Comparison of ENCODE assay signal across 8 cellular contexts in the genomic region with DNA sequence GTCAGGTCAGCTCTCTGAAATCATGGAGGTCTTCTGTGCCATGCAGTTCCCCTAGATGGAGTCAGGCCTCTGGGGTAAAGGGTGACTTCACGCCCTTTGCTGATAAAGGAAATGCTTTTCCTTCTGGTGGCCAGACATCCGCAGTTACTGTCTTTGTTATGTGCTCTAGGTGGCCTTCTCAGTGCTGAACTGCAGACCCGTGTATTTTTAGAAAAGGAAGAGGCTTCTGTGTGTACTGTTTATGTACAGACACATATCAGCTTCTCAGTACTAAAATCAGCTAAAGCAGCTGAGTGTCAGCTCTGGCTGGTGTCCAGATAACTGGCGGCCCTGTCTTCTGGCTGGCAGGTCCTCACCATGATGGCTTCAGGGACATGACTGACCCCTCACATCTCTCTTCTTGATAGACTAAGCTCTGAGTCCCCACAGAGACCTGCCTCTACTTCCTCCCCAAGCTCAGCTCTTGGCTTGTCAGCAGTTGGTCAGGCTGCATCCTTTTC.
DNase-seq lines count a peak whose midpoint lies in the region; ATAC-seq, FAIRE-seq and TF ChIP-seq lines count a peak whose summit lies in the region.

No MANE protein-coding gene starts in this region.

- H3K4me1 ChIP-seq in GM12878 (ENCODE audit: control insufficient read depth, insufficient read depth, low read length) (peaks cover 18% of the 10 kb centered on the region), osteoblast (ENCODE audit: insufficient read depth, low read length) (peaks cover 13% of the 10 kb centered on the region)

- H3K27ac Mint-ChIP-seq in natural killer cell treated with Interleukin-12 subunit alpha and Interleukin-12 subunit beta and Interleukin-15 and Interleukin-18, amount 100 ng/mL, for 72 hours: peak overlapping the region; percentile 56 to 61

- H3K27me3 ChIP-seq in GM12878 (replicated peaks in 1 of 2; ENCODE audit: control insufficient read depth in 2 of 2, insufficient read depth in 2 of 2, low read length in 1 of 2) (no peaks in the 10 kb centered on the region), osteoblast (ENCODE audit: insufficient read depth, low read length) (no peaks in the 10 kb centered on the region)

- FAIRE-seq in GM12878 (lab: Jason Lieb, UNC): peak; percentile 18

- no peak for TF ChIP-seq POLR2A in GM12878 (IDR thresholded peaks at IDR 0.05; ENCODE audit: low read depth, low read length)

- H3K27ac ChIP-seq in GM12878 (ENCODE audit: control insufficient read depth, insufficient read depth) (peak overlapping the region; percentile 53; the same call in 1 of the 2 replicates), osteoblast (ENCODE audit: low read depth, low read length) (no peak overlapping the region)

- peak overlapping the region; percentile 61 for H3K4me3 Mint-ChIP-seq in natural killer cell treated with Interleukin-12 subunit alpha and Interleukin-12 subunit beta and Interleukin-15 and Interleukin-18, amount 100 ng/mL, for 72 hours

- H3K4me3 ChIP-seq in GM12878 (no peak overlapping the region), osteoblast (ENCODE audit: insufficient read depth, low read length) (no peak overlapping the region)

- H3K79me2 ChIP-seq in GM12878 (ENCODE audit: control insufficient read depth, insufficient read depth, low read length): no peaks in the 10 kb centered on the region
- H3K79me2 ChIP-seq in osteoblast (ENCODE audit: insufficient read depth, low read length): no peaks in the 10 kb centered on the region

- H3K4me1 Mint-ChIP-seq in natural killer cell treated with Interleukin-12 subunit alpha and Interleukin-12 subunit beta and Interleukin-15 and Interleukin-18, amount 100 ng/mL, for 72 hours (ENCODE audit: low read depth in 2 of 2): peaks cover 72 to 78% of the 10 kb centered on the region in 2 donors

- TF ChIP-seq CTCF in GM12878 (IDR thresholded peaks at IDR 0.05 in 2 of 3, conservative IDR thresholded peaks at IDR 0.05 in 1 of 3; ENCODE audit: control insufficient read depth in 2 of 3, extremely low read depth in 1 of 3, insufficient read depth in 1 of 3, low read depth in 3 of 3, low read length in 3 of 3) (no peak), osteoblast (IDR thresholded peaks at IDR 0.05; ENCODE audit: extremely low read depth, low read depth, low read length) (no peak)

- POLR2A ChIA-PET in GM12878 (lab: Charles Lee): no interaction called here

- peak overlapping the region; percentile 85 for H2AFZ ChIP-seq in GM12878 (ENCODE audit: control insufficient read depth, low read depth, low read length)
- H2AFZ ChIP-seq in osteoblast (ENCODE audit: low read length): no peak overlapping the region

- H3K9me3 Mint-ChIP-seq in natural killer cell treated with Interleukin-12 subunit alpha and Interleukin-12 subunit beta and Interleukin-15 and Interleukin-18, amount 100 ng/mL, for 72 hours: no peaks in the 10 kb centered on the region

- WGBS in GM12878 (ENCODE audit: insufficient coverage, insufficient replicate concordance, low lambda C conversion rate, missing lambda C conversion rate): 0% methylated on average over 4 of the region's 4 CpGs

- DNase-seq in GM12878 (ENCODE audit: low read depth, low spot score) (peak; percentile 31), HUDEP-2 (lab: John Stamatoyannopoulos, UW; ENCODE audit: unreplicated experiment in 76 of 76) (no peak), NCI-H146 (lab: John Stamatoyannopoulos, UW) (no peak), osteoblast (ENCODE audit: insufficient read length, low spot score, missing footprints) (no peak)
- no peak for DNase-seq in natural killer cell treated with Interleukin-12 subunit alpha and Interleukin-12 subunit beta and Interleukin-15 and Interleukin-18, amount 100 ng/mL, for 72 hours (ENCODE audit: low spot score)

- peak overlapping the region; percentile 27; the same call in 1 of the 2 replicates for H3K9ac ChIP-seq in GM12878 (ENCODE audit: control insufficient read depth, insufficient read depth, low read length)

- SMC1A ChIA-PET in GM12878 (lab: Charles Lee; ENCODE audit: uncharacterized antibody, unreplicated experiment): interaction anchor here (0.7 to 1.4 kb wide), 2 partner anchors 12 to 22 kb away, joined by 3 to 7 read pairs; no protein-coding TSS in a partner anchor

- H4K20me1 ChIP-seq in GM12878 (ENCODE audit: control insufficient read depth, insufficient read depth) (no peaks in the 10 kb centered on the region), osteoblast (ENCODE audit: insufficient read depth, low read length) (no peaks in the 10 kb centered on the region)

- in situ Hi-C loops in GM12878 (cut with MboI): no loop called here

- H3K36me3 Mint-ChIP-seq in natural killer cell treated with Interleukin-12 subunit alpha and Interleukin-12 subunit beta and Interleukin-15 and Interleukin-18, amount 100 ng/mL, for 72 hours: no peaks in the 10 kb centered on the region

- no TSS peak for BruUV-seq in GM12878 (replicated peaks; lab: Mats Ljungman, UMichigan)

- no peak for TF ChIP-seq RAD21 in GM12878 (IDR thresholded peaks at IDR 0.05; ENCODE audit: insufficient read depth, low read depth, low read length)

- H3K4me2 ChIP-seq in GM12878 (ENCODE audit: control insufficient read depth, insufficient read depth) (peak overlapping the region; percentile 60), osteoblast (ENCODE audit: insufficient read depth, low read length) (no peak overlapping the region)

- no peak for TF ChIP-seq EP300 in GM12878 (IDR thresholded peaks at IDR 0.05; ENCODE audit: borderline replicate concordance in 1 of 2, control insufficient read depth in 1 of 2, low read depth in 2 of 2, low read length in 2 of 2)

- intact Hi-C loops in GM12878 (cut with micrococcal nuclease; ENCODE audit: unreplicated experiment): no loop called here

- CTCF ChIA-PET in GM12878 (lab: Yijun Ruan, JAX): interaction anchor here (1.2 to 1.8 kb wide), 4 partner anchors 22 to 129 kb away, joined by 3 to 8 read pairs (median 6); no protein-coding TSS in a partner anchor

- RAD21 ChIA-PET in GM12878 (lab: Charles Lee; ENCODE audit: unreplicated experiment): interaction anchor here (1.3 to 1.5 kb wide), 3 partner anchors 21 to 97 kb away, joined by 3 to 4 read pairs (median 4); no protein-coding TSS in a partner anchor

- ATAC-seq in GM19455 (IDR thresholded peaks at IDR 0.05; ENCODE audit: unreplicated experiment) (peak; percentile 57), HG03432 (IDR thresholded peaks at IDR 0.05; ENCODE audit: unreplicated experiment) (peak; percentile 54), GM12878 (peak; percentile 62), HG03571 (IDR thresholded peaks at IDR 0.05; ENCODE audit: unreplicated experiment) (no peak)
- ATAC-seq in natural killer cell treated with Interleukin-12 subunit alpha and Interleukin-12 subunit beta and Interleukin-15 and Interleukin-18, amount 100 ng/mL, for 72 hours: peak; percentile 63 to 69

- H3K9me3 ChIP-seq in GM12878 (replicated peaks; ENCODE audit: control insufficient read depth, insufficient read depth, low read length): no peaks in the 10 kb centered on the region
- no peaks in the 10 kb centered on the region for H3K9me3 ChIP-seq in osteoblast (ENCODE audit: low read depth, low read length)

- H3K27me3 Mint-ChIP-seq in natural killer cell treated with Interleukin-12 subunit alpha and Interleukin-12 subunit beta and Interleukin-15 and Interleukin-18, amount 100 ng/mL, for 72 hours: no peaks in the 10 kb centered on the region

- H3K36me3 ChIP-seq in GM12878 (ENCODE audit: control insufficient read depth in 2 of 2, insufficient read depth in 2 of 2, low read length in 1 of 2) (no peaks in the 10 kb centered on the region), osteoblast (ENCODE audit: insufficient read depth, low read length) (no peaks in the 10 kb centered on the region)

TF ChIP-seq in GM12878, 131 proteins besides CTCF, POLR2A, EP300 and RAD21:
- TF ChIP-seq SPI1 (IDR thresholded peaks at IDR 0.05; ENCODE audit: borderline replicate concordance, insufficient read depth, low read depth, low read length): 0 out of 2 replicates have a peak, but pooled peaks have one; percentile 10
- no peak for TF ChIP-seq MTA3 (IDR thresholded peaks at IDR 0.05; ENCODE audit: borderline replicate concordance, low read length)
- TF ChIP-seq TCF12 (IDR thresholded peaks at IDR 0.05; ENCODE audit: low read depth, low read length): no peak
- TF ChIP-seq KAT2A (conservative IDR thresholded peaks at IDR 0.05; ENCODE audit: control insufficient read depth, low read depth, low read length): no peak
- TF ChIP-seq GABPA (IDR thresholded peaks at IDR 0.05; ENCODE audit: low read depth): no peak
- TF ChIP-seq NRF1 (conservative IDR thresholded peaks at IDR 0.05; ENCODE audit: low read depth, low read length): no peak
